1 cellular context compared by ENCODE assay signal in genomic region chr1:118918230-118918939, GRCh38.
TF ChIP-seq lines count a peak whose summit lies in the region.

No MANE protein-coding gene starts in this region.

TF ChIP-seq in GM12878, 131 proteins besides CTCF, POLR2A, EP300 and RAD21 (continued from another document):
- TF ChIP-seq STAT3 (IDR thresholded peaks at IDR 0.05; ENCODE audit: low read depth, low read length) (no peak), IRF5 (IDR thresholded peaks at IDR 0.05; ENCODE audit: borderline replicate concordance) (no peak), JUNB (IDR thresholded peaks at IDR 0.05) (no peak), CHD4 (IDR thresholded peaks at IDR 0.05) (no peak), ASH2L (IDR thresholded peaks at IDR 0.05; ENCODE audit: borderline replicate concordance, low read depth) (no peak), MYB (IDR thresholded peaks at IDR 0.05; ENCODE audit: borderline replicate concordance, low read depth, low read length) (no peak), RFX5 (IDR thresholded peaks at IDR 0.05; ENCODE audit: low read depth, low read length) (no peak), JUND (IDR thresholded peaks at IDR 0.05; ENCODE audit: low read depth, low read length) (no peak), SKIL (IDR thresholded peaks at IDR 0.05; ENCODE audit: low read depth, poor library complexity, severe bottlenecking) (no peak), ZNF217 (IDR thresholded peaks at IDR 0.05) (0 out of 2 replicates have a peak, but pooled peaks have one; percentile 57), RUNX3 (IDR thresholded peaks at IDR 0.05; ENCODE audit: low read length) (peak; percentile 35; the same call in 1 of the 2 replicates), MXI1 (IDR thresholded peaks at IDR 0.05; ENCODE audit: low read depth, low read length) (peak; percentile 55; the same call in 1 of the 2 replicates), MEF2B (IDR thresholded peaks at IDR 0.05; ENCODE audit: partially characterized antibody, poor library complexity, severe bottlenecking) (peak; percentile 88), CHD2 (IDR thresholded peaks at IDR 0.05; ENCODE audit: borderline replicate concordance, low read depth, low read length) (peak; percentile 61; the same call in 1 of the 2 replicates), ZNF622 (IDR thresholded peaks at IDR 0.05) (no peak), NR2C1 (IDR thresholded peaks at IDR 0.05) (no peak), IRF4 (IDR thresholded peaks at IDR 0.05; ENCODE audit: low read depth, low read length) (no peak), SPI1 (IDR thresholded peaks at IDR 0.05; ENCODE audit: borderline replicate concordance, insufficient read depth, low read depth, low read length) (peak; percentile 68; the same call in 1 of the 2 replicates), HDGF (IDR thresholded peaks at IDR 0.05) (no peak), NR2F1 (conservative IDR thresholded peaks at IDR 0.05) (peak; percentile 37; the same call in 1 of the 2 replicates), CUX1 (IDR thresholded peaks at IDR 0.05; ENCODE audit: insufficient replicate concordance, low read depth, low read length) (no peak), CBX5 (IDR thresholded peaks at IDR 0.05; ENCODE audit: low read depth) (no peak), IKZF2 (IDR thresholded peaks at IDR 0.05) (peak; percentile 66 to 80; a peak in 2 of 4 replicates), ETV6 (conservative IDR thresholded peaks at IDR 0.05 in 1 of 2, IDR thresholded peaks at IDR 0.05 in 1 of 2; ENCODE audit: borderline replicate concordance in 1 of 2, low read depth in 1 of 2) (no peak), RAD51 (IDR thresholded peaks at IDR 0.05) (no peak), MTA2 (IDR thresholded peaks at IDR 0.05; ENCODE audit: low read depth) (peak; percentile 87), ZBED1 (IDR thresholded peaks at IDR 0.05; ENCODE audit: borderline replicate concordance) (no peak), SIN3A (IDR thresholded peaks at IDR 0.05; ENCODE audit: low read depth, low read length) (no peak), PML (IDR thresholded peaks at IDR 0.05; ENCODE audit: low read length) (no peak)
- TF ChIP-seq, protein P1, sequence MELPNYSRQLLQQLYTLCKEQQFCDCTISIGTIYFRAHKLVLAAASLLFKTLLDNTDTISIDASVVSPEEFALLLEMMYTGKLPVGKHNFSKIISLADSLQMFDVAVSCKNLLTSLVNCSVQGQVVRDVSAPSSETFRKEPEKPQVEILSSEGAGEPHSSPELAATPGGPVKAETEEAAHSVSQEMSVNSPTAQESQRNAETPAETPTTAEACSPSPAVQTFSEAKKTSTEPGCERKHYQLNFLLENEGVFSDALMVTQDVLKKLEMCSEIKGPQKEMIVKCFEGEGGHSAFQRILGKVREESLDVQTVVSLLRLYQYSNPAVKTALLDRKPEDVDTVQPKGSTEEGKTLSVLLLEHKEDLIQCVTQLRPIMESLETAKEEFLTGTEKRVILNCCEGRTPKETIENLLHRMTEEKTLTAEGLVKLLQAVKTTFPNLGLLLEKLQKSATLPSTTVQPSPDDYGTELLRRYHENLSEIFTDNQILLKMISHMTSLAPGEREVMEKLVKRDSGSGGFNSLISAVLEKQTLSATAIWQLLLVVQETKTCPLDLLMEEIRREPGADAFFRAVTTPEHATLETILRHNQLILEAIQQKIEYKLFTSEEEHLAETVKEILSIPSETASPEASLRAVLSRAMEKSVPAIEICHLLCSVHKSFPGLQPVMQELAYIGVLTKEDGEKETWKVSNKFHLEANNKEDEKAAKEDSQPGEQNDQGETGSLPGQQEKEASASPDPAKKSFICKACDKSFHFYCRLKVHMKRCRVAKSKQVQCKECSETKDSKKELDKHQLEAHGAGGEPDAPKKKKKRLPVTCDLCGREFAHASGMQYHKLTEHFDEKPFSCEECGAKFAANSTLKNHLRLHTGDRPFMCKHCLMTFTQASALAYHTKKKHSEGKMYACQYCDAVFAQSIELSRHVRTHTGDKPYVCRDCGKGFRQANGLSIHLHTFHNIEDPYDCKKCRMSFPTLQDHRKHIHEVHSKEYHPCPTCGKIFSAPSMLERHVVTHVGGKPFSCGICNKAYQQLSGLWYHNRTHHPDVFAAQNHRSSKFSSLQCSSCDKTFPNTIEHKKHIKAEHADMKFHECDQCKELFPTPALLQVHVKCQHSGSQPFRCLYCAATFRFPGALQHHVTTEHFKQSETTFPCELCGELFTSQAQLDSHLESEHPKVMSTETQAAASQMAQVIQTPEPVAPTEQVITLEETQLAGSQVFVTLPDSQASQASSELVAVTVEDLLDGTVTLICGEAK (IDR thresholded peaks at IDR 0.05; ENCODE audit: borderline replicate concordance): no peak
- TF ChIP-seq, protein P2, sequence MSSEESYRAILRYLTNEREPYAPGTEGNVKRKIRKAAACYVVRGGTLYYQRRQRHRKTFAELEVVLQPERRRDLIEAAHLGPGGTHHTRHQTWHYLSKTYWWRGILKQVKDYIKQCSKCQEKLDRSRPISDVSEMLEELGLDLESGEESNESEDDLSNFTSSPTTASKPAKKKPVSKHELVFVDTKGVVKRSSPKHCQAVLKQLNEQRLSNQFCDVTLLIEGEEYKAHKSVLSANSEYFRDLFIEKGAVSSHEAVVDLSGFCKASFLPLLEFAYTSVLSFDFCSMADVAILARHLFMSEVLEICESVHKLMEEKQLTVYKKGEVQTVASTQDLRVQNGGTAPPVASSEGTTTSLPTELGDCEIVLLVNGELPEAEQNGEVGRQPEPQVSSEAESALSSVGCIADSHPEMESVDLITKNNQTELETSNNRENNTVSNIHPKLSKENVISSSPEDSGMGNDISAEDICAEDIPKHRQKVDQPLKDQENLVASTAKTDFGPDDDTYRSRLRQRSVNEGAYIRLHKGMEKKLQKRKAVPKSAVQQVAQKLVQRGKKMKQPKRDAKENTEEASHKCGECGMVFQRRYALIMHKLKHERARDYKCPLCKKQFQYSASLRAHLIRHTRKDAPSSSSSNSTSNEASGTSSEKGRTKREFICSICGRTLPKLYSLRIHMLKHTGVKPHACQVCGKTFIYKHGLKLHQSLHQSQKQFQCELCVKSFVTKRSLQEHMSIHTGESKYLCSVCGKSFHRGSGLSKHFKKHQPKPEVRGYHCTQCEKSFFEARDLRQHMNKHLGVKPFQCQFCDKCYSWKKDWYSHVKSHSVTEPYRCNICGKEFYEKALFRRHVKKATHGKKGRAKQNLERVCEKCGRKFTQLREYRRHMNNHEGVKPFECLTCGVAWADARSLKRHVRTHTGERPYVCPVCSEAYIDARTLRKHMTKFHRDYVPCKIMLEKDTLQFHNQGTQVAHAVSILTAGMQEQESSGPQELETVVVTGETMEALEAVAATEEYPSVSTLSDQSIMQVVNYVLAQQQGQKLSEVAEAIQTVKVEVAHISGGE (CRISPR knock-in tag; IDR thresholded peaks at IDR 0.05): no peak
- TF ChIP-seq, protein P3, sequence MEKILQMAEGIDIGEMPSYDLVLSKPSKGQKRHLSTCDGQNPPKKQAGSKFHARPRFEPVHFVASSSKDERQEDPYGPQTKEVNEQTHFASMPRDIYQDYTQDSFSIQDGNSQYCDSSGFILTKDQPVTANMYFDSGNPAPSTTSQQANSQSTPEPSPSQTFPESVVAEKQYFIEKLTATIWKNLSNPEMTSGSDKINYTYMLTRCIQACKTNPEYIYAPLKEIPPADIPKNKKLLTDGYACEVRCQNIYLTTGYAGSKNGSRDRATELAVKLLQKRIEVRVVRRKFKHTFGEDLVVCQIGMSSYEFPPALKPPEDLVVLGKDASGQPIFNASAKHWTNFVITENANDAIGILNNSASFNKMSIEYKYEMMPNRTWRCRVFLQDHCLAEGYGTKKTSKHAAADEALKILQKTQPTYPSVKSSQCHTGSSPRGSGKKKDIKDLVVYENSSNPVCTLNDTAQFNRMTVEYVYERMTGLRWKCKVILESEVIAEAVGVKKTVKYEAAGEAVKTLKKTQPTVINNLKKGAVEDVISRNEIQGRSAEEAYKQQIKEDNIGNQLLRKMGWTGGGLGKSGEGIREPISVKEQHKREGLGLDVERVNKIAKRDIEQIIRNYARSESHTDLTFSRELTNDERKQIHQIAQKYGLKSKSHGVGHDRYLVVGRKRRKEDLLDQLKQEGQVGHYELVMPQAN (conservative IDR thresholded peaks at IDR 0.05): no peak
- TF ChIP-seq, protein P4, sequence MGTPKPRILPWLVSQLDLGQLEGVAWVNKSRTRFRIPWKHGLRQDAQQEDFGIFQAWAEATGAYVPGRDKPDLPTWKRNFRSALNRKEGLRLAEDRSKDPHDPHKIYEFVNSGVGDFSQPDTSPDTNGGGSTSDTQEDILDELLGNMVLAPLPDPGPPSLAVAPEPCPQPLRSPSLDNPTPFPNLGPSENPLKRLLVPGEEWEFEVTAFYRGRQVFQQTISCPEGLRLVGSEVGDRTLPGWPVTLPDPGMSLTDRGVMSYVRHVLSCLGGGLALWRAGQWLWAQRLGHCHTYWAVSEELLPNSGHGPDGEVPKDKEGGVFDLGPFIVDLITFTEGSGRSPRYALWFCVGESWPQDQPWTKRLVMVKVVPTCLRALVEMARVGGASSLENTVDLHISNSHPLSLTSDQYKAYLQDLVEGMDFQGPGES (IDR thresholded peaks at IDR 0.05): no peak
